ENCODE assay signal across 13 cellular contexts in the genomic region with DNA sequence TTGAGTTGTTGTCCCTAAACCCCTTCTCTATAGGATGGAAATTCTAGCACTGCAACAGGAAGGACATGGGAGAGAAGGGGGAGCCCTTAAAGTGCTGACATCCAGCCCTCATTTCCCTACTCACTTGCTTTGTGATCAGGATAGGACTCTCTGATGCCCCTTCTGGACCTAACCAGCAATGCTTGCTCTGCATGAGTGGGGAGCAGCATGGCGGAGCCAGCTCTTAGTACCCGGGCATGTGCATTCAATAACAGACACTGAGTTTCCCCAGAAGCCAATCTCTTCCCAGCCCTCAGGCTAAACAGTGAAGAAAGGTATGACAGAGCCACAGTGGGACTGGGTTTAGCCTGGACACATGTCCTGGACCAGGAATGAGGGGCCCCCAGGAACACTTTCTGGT. TPM values are rescaled to one million over a fixed set of nuclear protein-coding genes. Genes with fewer than 3 reads are reported as not detected.
DNase-seq lines count a peak whose midpoint lies in the region; ATAC-seq and TF ChIP-seq lines count a peak whose summit lies in the region.
"Had no signal": no experiment of that assay in that cellular context is flagged by ENCODE, and none has a peak within 500 bp of the region (broad histone marks: within the 10 kb centered on the region; RNA-seq: fewer than 3 reads in every experiment).

No MANE protein-coding gene starts in this region.

- TF ChIP-seq CTCF in cardiac muscle cell (IDR thresholded peaks at IDR 0.05; ENCODE audit: low read depth, low read length): peak; percentile 9
- no peak for TF ChIP-seq CTCF in gastroesophageal sphincter (IDR thresholded peaks at IDR 0.05)
- no peak for TF ChIP-seq CTCF in uterus (IDR thresholded peaks at IDR 0.05)

- H3K9me3 ChIP-seq in cardiac muscle cell (ENCODE audit: low read depth) (no peaks in the 10 kb centered on the region), gastroesophageal sphincter (no peaks in the 10 kb centered on the region), uterus (no peaks in the 10 kb centered on the region), HAP-1 (no peaks in the 10 kb centered on the region)

- DNase-seq in cardiac muscle cell (ENCODE audit: low read depth in 1 of 2, low spot score in 1 of 2) (peak in 1 of 2 donors; percentile 11), Right ventricle myocardium superior (no peak), SK-MEL-5 (ENCODE audit: low read depth, low spot score) (peak; percentile 62), uterus (no peak), MV-4-11 (lab: John Stamatoyannopoulos, UW) (no peak), NCI-H510A treated with DMSO at 0.1 percent for 48 hours (lab: John Stamatoyannopoulos, UW) (no peak), HAP-1 (ENCODE audit: low spot score in 2 of 2) (no peak)
- DNase-seq: central memory CD4-positive, alpha-beta T cell; NCI-H1092; nucleus accumbens; stimulated activated CD4-positive, alpha-beta T cell treated with anti-CD3 and anti-CD28 coated beads, Interleukin-2, amount 100 ng/mL, for 48 hours; stimulated activated naive CD8-positive, alpha-beta T cell treated with anti-CD3 and anti-CD28 coated beads, Interleukin-15, amount 100 ng/mL, for 72 hours had no signal

- H3K27ac ChIP-seq in cardiac muscle cell (no peak overlapping the region), gastroesophageal sphincter (peak overlapping the region; percentile 77 to 85 (median 84)), uterus (peak overlapping the region; percentile 40 to 63)

- ATAC-seq in Right ventricle myocardium superior (ENCODE audit: poor library complexity) (no peak), gastroesophageal sphincter (no peak)
- ATAC-seq: stimulated activated naive CD8-positive, alpha-beta T cell treated with anti-CD3 and anti-CD28 coated beads, Interleukin-15, amount 100 ng/mL, for 72 hours had no signal

- H3K4me1 ChIP-seq in cardiac muscle cell (ENCODE audit: low read depth): peaks cover 6% of the 10 kb centered on the region
- H3K4me1 ChIP-seq in gastroesophageal sphincter: peaks cover 0 to 68% (median 0%) of the 10 kb centered on the region in 3 donors
- peaks cover 0 to 3% of the 10 kb centered on the region in 2 donors for H3K4me1 ChIP-seq in uterus
- no peaks in the 10 kb centered on the region for H3K4me1 ChIP-seq in HAP-1

- no peak for TF ChIP-seq EP300 in gastroesophageal sphincter (IDR thresholded peaks at IDR 0.05)

- in situ Hi-C loops in SK-MEL-5 (cut with HindIII; ENCODE audit: low pct_unique_long_range_greater_than_20kb, low sequenced_read_pairs): no loop called here
- in situ Hi-C loops in HAP-1 (cut with MboI; ENCODE audit: low sequenced_read_pairs): no loop called here

- 80% methylated on average over 1 of the region's 2 CpGs; no CpG with 5 or more reads in 1 of the 2 donors for WGBS in gastroesophageal sphincter (ENCODE audit: low coverage in 1 of 2), 2 donors

- intact Hi-C loops in Right ventricle myocardium superior (cut with DNase I): no loop called here
- intact Hi-C loops in uterus (cut with DNase I; ENCODE audit: low total_unique reads): no loop called here

- no peak overlapping the region for H3K4me3 ChIP-seq in cardiac muscle cell
- no peak overlapping the region for H3K4me3 ChIP-seq in gastroesophageal sphincter
- H3K4me3 ChIP-seq in uterus: no peak overlapping the region
- no peak overlapping the region for H3K4me3 ChIP-seq in HAP-1

- no peak for TF ChIP-seq POLR2A in gastroesophageal sphincter (IDR thresholded peaks at IDR 0.05)
- TF ChIP-seq POLR2A in uterus (IDR thresholded peaks at IDR 0.05): no peak

- no peaks in the 10 kb centered on the region for H3K27me3 ChIP-seq in cardiac muscle cell
- no peaks in the 10 kb centered on the region for H3K27me3 ChIP-seq in gastroesophageal sphincter
- H3K27me3 ChIP-seq in uterus: no peaks in the 10 kb centered on the region
- H3K27me3 ChIP-seq in HAP-1 (ENCODE audit: low read depth): no peaks in the 10 kb centered on the region

- H3K36me3 ChIP-seq in cardiac muscle cell (no peaks in the 10 kb centered on the region), gastroesophageal sphincter (peaks cover 0 to 31% of the 10 kb centered on the region in 2 donors), uterus (no peaks in the 10 kb centered on the region), HAP-1 (replicated peaks) (no peaks in the 10 kb centered on the region)

RNA-seq across cellular contexts. Expression of a gene that starts 14.0 kb away (rescaled TPM):
- total RNA-seq in cardiac muscle cell (23.2 and 31.0 TPM in 2 replicates), Right ventricle myocardium superior (62.4 TPM), gastroesophageal sphincter (100 to 1,000 TPM; 199 to 801 (median 448) TPM), uterus (10 to 100 TPM; 34.4 to 78.6 (median 68.0) TPM)
- polyA plus RNA-seq in cardiac muscle cell: 26.9 and 30.2 TPM in 2 replicates
- total RNA-seq in SK-MEL-5 (2014; rRNA removed; shearing (Covaris generic)): not detected in 2 replicates
- 0.08 and 0.11 TPM in 2 replicates for polyA plus RNA-seq in SK-MEL-5 (2015; cell fraction: cytosol; rRNA removed)
- polyA plus RNA-seq in SK-MEL-5 (2015; cell fraction: nucleus; rRNA removed): not detected in 2 replicates

Comparison
In these comparisons a context has a peak if more than half of its experiments do, and no peak if none do; other contexts are left out.
1. RNA of a gene that starts 14.0 kb away (total RNA-seq): 199 to 801 TPM in gastroesophageal sphincter, 34.4 to 78.6 TPM in uterus, 62.4 TPM in Right ventricle myocardium superior (single experiment) and 23.2 to 31.0 TPM in cardiac muscle cell; not detected in SK-MEL-5; every median in the first group is over 10 times any median in the second.